In the genomic region with DNA sequence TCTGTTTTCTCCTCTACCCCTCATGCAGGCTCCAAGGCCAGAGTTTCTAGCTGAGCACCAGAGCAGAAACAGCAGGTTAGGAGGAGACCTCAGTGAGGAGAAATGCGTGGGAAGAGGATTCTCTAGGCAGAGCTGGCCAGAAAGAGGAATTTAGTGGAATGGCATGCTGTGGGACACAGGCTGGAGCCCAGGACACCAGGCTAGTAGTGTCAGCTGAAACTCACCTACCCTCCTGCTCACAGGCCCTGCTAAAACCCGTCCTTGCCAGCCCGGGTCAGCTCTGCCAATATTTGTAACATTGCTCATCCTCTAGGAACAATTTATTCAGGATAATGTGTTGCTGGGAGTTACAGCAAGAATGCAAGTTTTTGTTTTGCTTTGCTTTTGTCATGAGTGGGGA, we compare ENCODE assay signal across 1 cellular context.
TF ChIP-seq lines count a peak whose summit lies in the region.

No MANE protein-coding gene starts in this region.

TF ChIP-seq in SK-N-SH treated with all-trans-retinoic acid at 6 μM for 48 hours, 23 proteins besides CTCF, POLR2A, EP300 and RAD21 (continued from another document):
- TF ChIP-seq, protein P1, sequence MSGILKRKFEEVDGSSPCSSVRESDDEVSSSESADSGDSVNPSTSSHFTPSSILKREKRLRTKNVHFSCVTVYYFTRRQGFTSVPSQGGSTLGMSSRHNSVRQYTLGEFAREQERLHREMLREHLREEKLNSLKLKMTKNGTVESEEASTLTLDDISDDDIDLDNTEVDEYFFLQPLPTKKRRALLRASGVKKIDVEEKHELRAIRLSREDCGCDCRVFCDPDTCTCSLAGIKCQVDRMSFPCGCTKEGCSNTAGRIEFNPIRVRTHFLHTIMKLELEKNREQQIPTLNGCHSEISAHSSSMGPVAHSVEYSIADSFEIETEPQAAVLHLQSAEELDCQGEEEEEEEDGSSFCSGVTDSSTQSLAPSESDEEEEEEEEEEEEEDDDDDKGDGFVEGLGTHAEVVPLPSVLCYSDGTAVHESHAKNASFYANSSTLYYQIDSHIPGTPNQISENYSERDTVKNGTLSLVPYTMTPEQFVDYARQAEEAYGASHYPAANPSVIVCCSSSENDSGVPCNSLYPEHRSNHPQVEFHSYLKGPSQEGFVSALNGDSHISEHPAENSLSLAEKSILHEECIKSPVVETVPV (CRISPR knock-in tag; IDR thresholded peaks at IDR 0.05): no peak
- TF ChIP-seq SNAI2 (CRISPR knock-in tag; IDR thresholded peaks at IDR 0.05) (no peak), ZC3H10 (CRISPR knock-in tag; IDR thresholded peaks at IDR 0.05) (no peak)
